9 cellular contexts compared by ENCODE assay signal in genomic region chr1:38029081-38029681, GRCh38. TPM values are rescaled to one million over a fixed set of nuclear protein-coding genes. Genes with fewer than 3 reads are reported as not detected.
DNase-seq lines count a peak whose midpoint lies in the region; ATAC-seq and TF ChIP-seq lines count a peak whose summit lies in the region.
"Had no signal": no experiment of that assay in that cellular context is flagged by ENCODE, and none has a peak within 500 bp of the region (broad histone marks: within the 10 kb centered on the region; RNA-seq: fewer than 3 reads in every experiment).

No MANE protein-coding gene starts in this region.

- H3K9me3 Mint-ChIP-seq in activated CD4-positive, alpha-beta T cell treated with anti-CD3 and anti-CD28 coated beads, Interleukin-2, amount 10 ng/mL, durations not matched to agents 24 days and 14 days: no peaks in the 10 kb centered on the region
- H3K9me3 Mint-ChIP-seq in stimulated activated naive B cell treated with anti-CD40 and anti-IgM and Interleukin-4, amounts not matched to agents 10 μg/mL and 1 μg/mL and 100 μg/mL, for 72 hours: no peaks in the 10 kb centered on the region

- TF ChIP-seq POLR2A in stomach (IDR thresholded peaks at IDR 0.05): no peak

- no peaks in the 10 kb centered on the region for H3K27me3 Mint-ChIP-seq in activated CD4-positive, alpha-beta T cell treated with anti-CD3 and anti-CD28 coated beads, Interleukin-2, amount 10 ng/mL, durations not matched to agents 24 days and 14 days
- H3K27me3 Mint-ChIP-seq in stimulated activated naive B cell treated with anti-CD40 and anti-IgM and Interleukin-4, amounts not matched to agents 10 μg/mL and 1 μg/mL and 100 μg/mL, for 72 hours: peaks cover 8 to 22% of the 10 kb centered on the region in 2 donors

- TF ChIP-seq EP300 in stomach (IDR thresholded peaks at IDR 0.05): no peak

- no peaks in the 10 kb centered on the region for H3K9me3 ChIP-seq in stomach

- no peak for ATAC-seq in stimulated activated naive B cell treated with anti-CD40 and anti-IgM and Interleukin-4, amounts not matched to agents 10 μg/mL and 1 μg/mL and 100 μg/mL, for 72 hours (replicated peaks)
- ATAC-seq in GM21526 (IDR thresholded peaks at IDR 0.05; ENCODE audit: low FRiP score, unreplicated experiment): no peak

- H3K4me1 Mint-ChIP-seq in activated CD4-positive, alpha-beta T cell treated with anti-CD3 and anti-CD28 coated beads, Interleukin-2, amount 10 ng/mL, durations not matched to agents 24 days and 14 days: peaks cover 53% of the 10 kb centered on the region
- peaks cover 47 to 58% of the 10 kb centered on the region in 2 donors for H3K4me1 Mint-ChIP-seq in stimulated activated naive B cell treated with anti-CD40 and anti-IgM and Interleukin-4, amounts not matched to agents 10 μg/mL and 1 μg/mL and 100 μg/mL, for 72 hours

- no peak overlapping the region for H3K4me3 Mint-ChIP-seq in activated CD4-positive, alpha-beta T cell treated with anti-CD3 and anti-CD28 coated beads, Interleukin-2, amount 10 ng/mL, durations not matched to agents 24 days and 14 days
- peak overlapping the region; percentile 34 to 74 for H3K4me3 Mint-ChIP-seq in stimulated activated naive B cell treated with anti-CD40 and anti-IgM and Interleukin-4, amounts not matched to agents 10 μg/mL and 1 μg/mL and 100 μg/mL, for 72 hours

- intact Hi-C loops in activated CD4-positive, alpha-beta T cell treated with anti-CD3 and anti-CD28 coated beads, Interleukin-2, amount 10 ng/mL, durations not matched to agents 24 days and 14 days (cut with micrococcal nuclease): loop anchor here (5.0 to 10.0 kb wide), 2 partner anchors 506 to 558 kb away; no protein-coding TSS in a partner anchor
- intact Hi-C loops in cardiac septum (cut with DNase I): loop anchor here (5.0 to 10.0 kb wide), 2 partner anchors 558 to 806 kb away; no protein-coding TSS in a partner anchor
- intact Hi-C loops in stomach (cut with DNase I; ENCODE audit: low total_unique reads): loop anchor here (10.0 kb wide), 1 partner anchor 806 kb away; no protein-coding TSS in a partner anchor

- peaks cover 18 to 26% (median 26%) of the 10 kb centered on the region in 4 donors for H3K36me3 ChIP-seq in stomach

- H3K4me1 ChIP-seq in stomach: peaks cover 21 to 32% (median 28%) of the 10 kb centered on the region in 4 donors

- peak overlapping the region in 2 of 5 donors; percentile 45 to 46 for H3K27ac ChIP-seq in stomach

- peaks cover 27% of the 10 kb centered on the region for H3K36me3 Mint-ChIP-seq in activated CD4-positive, alpha-beta T cell treated with anti-CD3 and anti-CD28 coated beads, Interleukin-2, amount 10 ng/mL, durations not matched to agents 24 days and 14 days (ENCODE audit: low read depth)
- H3K36me3 Mint-ChIP-seq in stimulated activated naive B cell treated with anti-CD40 and anti-IgM and Interleukin-4, amounts not matched to agents 10 μg/mL and 1 μg/mL and 100 μg/mL, for 72 hours: peaks cover 10 to 22% of the 10 kb centered on the region in 2 donors

- DNase-seq in activated CD4-positive, alpha-beta T cell treated with anti-CD3 and anti-CD28 coated beads, Interleukin-2, amount 10 ng/mL, durations not matched to agents 24 days and 14 days: no peak
- no peak for DNase-seq in activated CD4-positive, alpha-beta T cell treated with anti-CD3 and anti-CD28 coated beads, Interleukin-2, amount 50 U/mL, for 48 hours
- DNase-seq in RPMI8226 (peak; percentile 31), cardiac septum (ENCODE audit: low spot score) (peak; percentile 68), occipital lobe (lab: John Stamatoyannopoulos, UW) (no peak), stomach (no peak)
- DNase-seq in stimulated activated naive B cell treated with anti-CD40 and anti-IgM and Interleukin-4, amounts not matched to agents 10 μg/mL and 1 μg/mL and 100 μg/mL, for 72 hours: no peak
- DNase-seq: AML-193 had no signal

- WGBS in stomach, 5 donors: 16 to 27% (median 17%) methylated on average over 19 to 23 of the region's 23 CpGs

- H3K27ac Mint-ChIP-seq in activated CD4-positive, alpha-beta T cell treated with anti-CD3 and anti-CD28 coated beads, Interleukin-2, amount 10 ng/mL, durations not matched to agents 24 days and 14 days: peak overlapping the region; percentile 95
- no peak overlapping the region for H3K27ac Mint-ChIP-seq in stimulated activated naive B cell treated with anti-CD40 and anti-IgM and Interleukin-4, amounts not matched to agents 10 μg/mL and 1 μg/mL and 100 μg/mL, for 72 hours

- H3K27me3 ChIP-seq in stomach: peaks cover 0 to under 1% (median 0%) of the 10 kb centered on the region in 3 donors

- TF ChIP-seq CTCF in stomach (IDR thresholded peaks at IDR 0.05): no peak

- no peak overlapping the region for H3K4me3 ChIP-seq in stomach

RNA-seq across cellular contexts. Expression of gene UTP11, which starts 16.6 kb away (rescaled TPM):
- total RNA-seq in activated CD4-positive, alpha-beta T cell treated with anti-CD3 and anti-CD28 coated beads, Interleukin-2, amount 10 ng/mL, durations not matched to agents 24 days and 14 days: 99.5 and 111 TPM in 2 replicates
- total RNA-seq in cardiac septum (29.8 TPM), occipital lobe (52.9 TPM), stomach (10 to 100 TPM in 3 of 5 donors, 1 to 10 TPM in 2; 1.4 to 43.7 (median 10.3) TPM)
- polyA plus RNA-seq in stomach: 10 to 100 TPM; 22.1 to 24.5 (median 23.1) TPM

RNA-seq across cellular contexts. Expression of gene POU3F1, which starts 17.4 kb away (rescaled TPM):
- 1.4 and 1.5 TPM in 2 replicates for total RNA-seq in activated CD4-positive, alpha-beta T cell treated with anti-CD3 and anti-CD28 coated beads, Interleukin-2, amount 10 ng/mL, durations not matched to agents 24 days and 14 days
- total RNA-seq in cardiac septum (not detected), occipital lobe (9.4 TPM), stomach (not detected)
- polyA plus RNA-seq in stomach: under 1 TPM in 1 of 3 donors, not detected in 2; 0.20 TPM

RNA-seq across cellular contexts. Expression of gene FHL3, which starts 23.9 kb away (rescaled TPM):
- total RNA-seq in activated CD4-positive, alpha-beta T cell treated with anti-CD3 and anti-CD28 coated beads, Interleukin-2, amount 10 ng/mL, durations not matched to agents 24 days and 14 days: 40.8 and 41.9 TPM in 2 replicates
- total RNA-seq in cardiac septum (9.8 TPM), occipital lobe (4.1 TPM), stomach (10 to 100 TPM in 2 of 5 donors, 1 to 10 TPM in 2, under 1 TPM in 1; 0.58 to 30.4 (median 9.5) TPM)
- polyA plus RNA-seq in stomach: 10 to 100 TPM; 18.1 to 28.2 (median 21.7) TPM

RNA-seq across cellular contexts. Expression of gene SF3A3, which starts 39.4 kb away (rescaled TPM):
- 132 and 144 TPM in 2 replicates for total RNA-seq in activated CD4-positive, alpha-beta T cell treated with anti-CD3 and anti-CD28 coated beads, Interleukin-2, amount 10 ng/mL, durations not matched to agents 24 days and 14 days
- total RNA-seq in cardiac septum (30.9 TPM), occipital lobe (53.5 TPM), stomach (100 to 1,000 TPM in 1 of 5 donors, 10 to 100 TPM in 3, 1 to 10 TPM in 1; 8.2 to 102 (median 72.3) TPM)
- 10 to 100 TPM; 17.1 to 19.9 (median 18.6) TPM for polyA plus RNA-seq in stomach

Comparison
In these comparisons a context has a peak if more than half of its experiments do, and no peak if none do; other contexts are left out.
1. DNase-seq: peak in RPMI8226 (single experiment) and cardiac septum (single experiment); none in activated CD4-positive, alpha-beta T cell treated with anti-CD3 and anti-CD28 coated beads, Interleukin-2, amount 10 ng/mL, durations not matched to agents 24 days and 14 days (single experiment), activated CD4-positive, alpha-beta T cell treated with anti-CD3 and anti-CD28 coated beads, Interleukin-2, amount 50 U/mL, for 48 hours (0 of 2), stimulated activated naive B cell treated with anti-CD40 and anti-IgM and Interleukin-4, amounts not matched to agents 10 μg/mL and 1 μg/mL and 100 μg/mL, for 72 hours (single experiment), occipital lobe (single experiment) and stomach (single experiment).